ENCODE assay signal across 7 cellular contexts in genomic region chr3:153291052-153291689, GRCh38.
DNase-seq lines count a peak whose midpoint lies in the region; ATAC-seq and TF ChIP-seq lines count a peak whose summit lies in the region.

No MANE protein-coding gene starts in this region.

- peak in 1 of 2 donors; percentile 46 for TF ChIP-seq CTCF in left lung (IDR thresholded peaks at IDR 0.05)

- intact Hi-C loops in left lung (cut with DNase I) (loop anchor here in 1 of 2 donors (10.0 kb wide), 1 partner anchor 126 kb away; the partner anchor contains the start of gene RAP2B), posterior vena cava (cut with DNase I) (no loop called here)

- no peaks in the 10 kb centered on the region for H3K36me3 Mint-ChIP-seq in activated T-helper 17 cell treated with anti-CD3 and anti-CD28 coated beads, Interleukin-2, amount 50 U/mL, for 72 hours (ENCODE audit: low read depth)

- H3K4me3 ChIP-seq in left lung: no peak overlapping the region

- peaks cover 29 to 50% of the 10 kb centered on the region in 2 donors for H3K4me1 ChIP-seq in left lung

- H3K9me3 Mint-ChIP-seq in activated T-helper 17 cell treated with anti-CD3 and anti-CD28 coated beads, Interleukin-2, amount 50 U/mL, for 72 hours: peaks cover under 1% of the 10 kb centered on the region

- H3K27ac Mint-ChIP-seq in activated T-helper 17 cell treated with anti-CD3 and anti-CD28 coated beads, Interleukin-2, amount 50 U/mL, for 72 hours: no peak overlapping the region

- H3K4me3 Mint-ChIP-seq in activated T-helper 17 cell treated with anti-CD3 and anti-CD28 coated beads, Interleukin-2, amount 50 U/mL, for 72 hours: peak overlapping the region; percentile 22

- ATAC-seq in GM18502 (IDR thresholded peaks at IDR 0.05; ENCODE audit: poor library complexity, unreplicated experiment) (peak; percentile 57), left lung (peak; percentile 84)
- ATAC-seq in activated T-helper 17 cell treated with anti-CD3 and anti-CD28 coated beads, Interleukin-2, amount 50 U/mL, for 72 hours (replicated peaks): peak; percentile 66

- TF ChIP-seq EP300 in Ishikawa (IDR thresholded peaks at IDR 0.05; ENCODE audit: borderline replicate concordance): no peak

- no peaks in the 10 kb centered on the region for H3K36me3 ChIP-seq in left lung

- H3K9me3 ChIP-seq in left lung: no peaks in the 10 kb centered on the region

- H3K27me3 ChIP-seq in left lung: no peaks in the 10 kb centered on the region

- TF ChIP-seq RAD21 in Ishikawa (IDR thresholded peaks at IDR 0.05; ENCODE audit: low read depth): peak; percentile 30; the same call in 1 of the 2 replicates

- H3K27ac ChIP-seq in left lung: peak overlapping the region; percentile 20 to 22

- H3K27me3 Mint-ChIP-seq in activated T-helper 17 cell treated with anti-CD3 and anti-CD28 coated beads, Interleukin-2, amount 50 U/mL, for 72 hours: no peaks in the 10 kb centered on the region

- H3K4me1 Mint-ChIP-seq in activated T-helper 17 cell treated with anti-CD3 and anti-CD28 coated beads, Interleukin-2, amount 50 U/mL, for 72 hours: peaks cover 27% of the 10 kb centered on the region

- DNase-seq in left lung: no peak
- DNase-seq in posterior vena cava (ENCODE audit: low spot score): no peak
- no peak for DNase-seq in stimulated activated CD8-positive, alpha-beta memory T cell treated with anti-CD3 and anti-CD28 coated beads, Interleukin-4, amount 100 ng/mL, for 48 hours
- DNase-seq in GOT3 (lab: John Stamatoyannopoulos, UW): no peak

TF ChIP-seq in Ishikawa, 13 proteins besides CTCF, POLR2A, EP300 and RAD21:
- TF ChIP-seq CEBPB (IDR thresholded peaks at IDR 0.05) (no peak), USF1 (IDR thresholded peaks at IDR 0.05) (no peak), TCF12 (IDR thresholded peaks at IDR 0.05; ENCODE audit: low read depth) (no peak), CREB1 (IDR thresholded peaks at IDR 0.05; ENCODE audit: low read depth) (no peak), NFIC (IDR thresholded peaks at IDR 0.05) (no peak), YY1 (IDR thresholded peaks at IDR 0.05; ENCODE audit: low read depth) (no peak), EGR1 (IDR thresholded peaks at IDR 0.05) (no peak)
- TF ChIP-seq, protein P1, sequence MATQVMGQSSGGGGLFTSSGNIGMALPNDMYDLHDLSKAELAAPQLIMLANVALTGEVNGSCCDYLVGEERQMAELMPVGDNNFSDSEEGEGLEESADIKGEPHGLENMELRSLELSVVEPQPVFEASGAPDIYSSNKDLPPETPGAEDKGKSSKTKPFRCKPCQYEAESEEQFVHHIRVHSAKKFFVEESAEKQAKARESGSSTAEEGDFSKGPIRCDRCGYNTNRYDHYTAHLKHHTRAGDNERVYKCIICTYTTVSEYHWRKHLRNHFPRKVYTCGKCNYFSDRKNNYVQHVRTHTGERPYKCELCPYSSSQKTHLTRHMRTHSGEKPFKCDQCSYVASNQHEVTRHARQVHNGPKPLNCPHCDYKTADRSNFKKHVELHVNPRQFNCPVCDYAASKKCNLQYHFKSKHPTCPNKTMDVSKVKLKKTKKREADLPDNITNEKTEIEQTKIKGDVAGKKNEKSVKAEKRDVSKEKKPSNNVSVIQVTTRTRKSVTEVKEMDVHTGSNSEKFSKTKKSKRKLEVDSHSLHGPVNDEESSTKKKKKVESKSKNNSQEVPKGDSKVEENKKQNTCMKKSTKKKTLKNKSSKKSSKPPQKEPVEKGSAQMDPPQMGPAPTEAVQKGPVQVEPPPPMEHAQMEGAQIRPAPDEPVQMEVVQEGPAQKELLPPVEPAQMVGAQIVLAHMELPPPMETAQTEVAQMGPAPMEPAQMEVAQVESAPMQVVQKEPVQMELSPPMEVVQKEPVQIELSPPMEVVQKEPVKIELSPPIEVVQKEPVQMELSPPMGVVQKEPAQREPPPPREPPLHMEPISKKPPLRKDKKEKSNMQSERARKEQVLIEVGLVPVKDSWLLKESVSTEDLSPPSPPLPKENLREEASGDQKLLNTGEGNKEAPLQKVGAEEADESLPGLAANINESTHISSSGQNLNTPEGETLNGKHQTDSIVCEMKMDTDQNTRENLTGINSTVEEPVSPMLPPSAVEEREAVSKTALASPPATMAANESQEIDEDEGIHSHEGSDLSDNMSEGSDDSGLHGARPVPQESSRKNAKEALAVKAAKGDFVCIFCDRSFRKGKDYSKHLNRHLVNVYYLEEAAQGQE (IDR thresholded peaks at IDR 0.05; ENCODE audit: low read depth): no peak
- TF ChIP-seq, protein P2, sequence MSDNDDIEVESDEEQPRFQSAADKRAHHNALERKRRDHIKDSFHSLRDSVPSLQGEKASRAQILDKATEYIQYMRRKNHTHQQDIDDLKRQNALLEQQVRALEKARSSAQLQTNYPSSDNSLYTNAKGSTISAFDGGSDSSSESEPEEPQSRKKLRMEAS (IDR thresholded peaks at IDR 0.05): no peak
